Comparison of ENCODE assay signal across 8 cellular contexts in genomic region chr1:31904339-31905092, GRCh38. TPM values are rescaled to one million over a fixed set of nuclear protein-coding genes. Genes with fewer than 3 reads are reported as not detected.
DNase-seq lines count a peak whose midpoint lies in the region; ATAC-seq and TF ChIP-seq lines count a peak whose summit lies in the region.

No MANE protein-coding gene starts in this region.

- peak overlapping the region; percentile 1 to 82 (median 44) for H3K27ac Mint-ChIP-seq in naive B cell

- intact Hi-C loops in mammary epithelial cell (cut with micrococcal nuclease): loop anchor here (5.0 kb wide), 1 partner anchor 58 kb away; no protein-coding TSS in a partner anchor

- H3K4me1 Mint-ChIP-seq in naive B cell: peaks cover 25 to 41% (median 37%) of the 10 kb centered on the region in 3 donors

- no peak overlapping the region for H3K4me2 ChIP-seq in mammary epithelial cell (ENCODE audit: insufficient read depth, low read depth, low read length)

- dilution Hi-C loops in mammary epithelial cell (cut with HindIII; ENCODE audit: low sequenced_read_pairs): no loop called here

- no peaks in the 10 kb centered on the region for H3K27me3 Mint-ChIP-seq in naive B cell

- ATAC-seq in naive B cell (ENCODE audit: low read depth in 2 of 2) (no peak), HG02884 (IDR thresholded peaks at IDR 0.05; ENCODE audit: unreplicated experiment) (no peak), HG03159 (IDR thresholded peaks at IDR 0.05; ENCODE audit: unreplicated experiment) (no peak)

- H3K79me2 ChIP-seq in mammary epithelial cell (ENCODE audit: insufficient read depth, low read length): peaks cover 12% of the 10 kb centered on the region

- H3K4me3 ChIP-seq in mammary epithelial cell (replicated peaks in 1 of 3; ENCODE audit: insufficient read depth in 1 of 3, low read depth in 2 of 3, low read length in 3 of 3): no peak overlapping the region

- no peak overlapping the region for H3K27ac ChIP-seq in mammary epithelial cell (ENCODE audit: insufficient read depth, low read depth, low read length)

- no peak overlapping the region for H3K9ac ChIP-seq in mammary epithelial cell (ENCODE audit: insufficient read depth, low read length)

- in situ Hi-C loops in mammary epithelial cell (cut with MboI; ENCODE audit: low sequenced_read_pairs in 2 of 2): no loop called here

- H3K27me3 ChIP-seq in mammary epithelial cell (ENCODE audit: insufficient read depth, low read length): no peaks in the 10 kb centered on the region

- no TSS peak for BruUV-seq in mammary epithelial cell (replicated peaks; lab: Mats Ljungman, UMichigan)

- H3K36me3 ChIP-seq in mammary epithelial cell (ENCODE audit: insufficient read depth, low read length): peaks cover 14% of the 10 kb centered on the region

- H3K4me1 ChIP-seq in mammary epithelial cell (ENCODE audit: insufficient read depth, low read length): no peaks in the 10 kb centered on the region

- H3K9me3 Mint-ChIP-seq in naive B cell: peaks cover 0 to 7% (median 0%) of the 10 kb centered on the region in 7 donors

- CTCF ChIA-PET in mammary epithelial cell (lab: Charles Lee; ENCODE audit: low non-redundant PET): no interaction called here

- H3K36me3 Mint-ChIP-seq in naive B cell: peaks cover 12 to 18% of the 10 kb centered on the region in 2 donors

- no peak for TF ChIP-seq CTCF in mammary epithelial cell (conservative IDR thresholded peaks at IDR 0.05 in 1 of 2, IDR thresholded peaks at IDR 0.05 in 1 of 2; ENCODE audit: extremely low read depth in 1 of 2, insufficient read depth in 1 of 2, low read depth in 1 of 2, low read length in 2 of 2)

- H4K20me1 ChIP-seq in mammary epithelial cell (ENCODE audit: insufficient read depth, low read length): no peaks in the 10 kb centered on the region

- WGBS in mammary epithelial cell (ENCODE audit: low coverage, missing lambda C conversion rate): 93% methylated on average over 8 of the region's 9 CpGs

- H3K4me3 Mint-ChIP-seq in naive B cell: peak overlapping the region in 1 of 8 donors; percentile 10

- no peaks in the 10 kb centered on the region for H3K9me3 ChIP-seq in mammary epithelial cell (replicated peaks; ENCODE audit: insufficient read depth, low read length)

- DNase-seq in EL: peak; percentile 12
- DNase-seq in MV-4-11 (lab: John Stamatoyannopoulos, UW): peak; percentile 77
- DNase-seq in mammary epithelial cell: peak; percentile 14
- DNase-seq in naive B cell: no peak
- DNase-seq in mesenteric fat pad (ENCODE audit: low spot score): no peak
- DNase-seq in kidney glomerular epithelial cell (lab: John Stamatoyannopoulos, UW): no peak

- H2AFZ ChIP-seq in mammary epithelial cell (ENCODE audit: low read depth, low read length): no peak overlapping the region

RNA-seq across cellular contexts. Expression of gene PTP4A2, which starts 33.7 kb away (rescaled TPM):
- 100 to 1,000 TPM; 185 to 216 TPM for total RNA-seq in mammary epithelial cell
- 95.8 TPM for polyA plus RNA-seq in mammary epithelial cell
- polyA minus RNA-seq in mammary epithelial cell: 206 TPM
- polyA plus RNA-seq in naive B cell (ENCODE audit: low read depth in 6 of 6): 100 to 1,000 TPM; 251 to 474 (median 307) TPM
- total RNA-seq in mesenteric fat pad: 472 TPM

Comparison
In these comparisons a context has a peak if more than half of its experiments do, and no peak if none do; other contexts are left out.
1. DNase-seq: peak in EL (single experiment), MV-4-11 (single experiment) and mammary epithelial cell (single experiment); none in naive B cell (single experiment), mesenteric fat pad (single experiment) and kidney glomerular epithelial cell (single experiment).